ENCODE assay signal across 8 cellular contexts in the genomic region with DNA sequence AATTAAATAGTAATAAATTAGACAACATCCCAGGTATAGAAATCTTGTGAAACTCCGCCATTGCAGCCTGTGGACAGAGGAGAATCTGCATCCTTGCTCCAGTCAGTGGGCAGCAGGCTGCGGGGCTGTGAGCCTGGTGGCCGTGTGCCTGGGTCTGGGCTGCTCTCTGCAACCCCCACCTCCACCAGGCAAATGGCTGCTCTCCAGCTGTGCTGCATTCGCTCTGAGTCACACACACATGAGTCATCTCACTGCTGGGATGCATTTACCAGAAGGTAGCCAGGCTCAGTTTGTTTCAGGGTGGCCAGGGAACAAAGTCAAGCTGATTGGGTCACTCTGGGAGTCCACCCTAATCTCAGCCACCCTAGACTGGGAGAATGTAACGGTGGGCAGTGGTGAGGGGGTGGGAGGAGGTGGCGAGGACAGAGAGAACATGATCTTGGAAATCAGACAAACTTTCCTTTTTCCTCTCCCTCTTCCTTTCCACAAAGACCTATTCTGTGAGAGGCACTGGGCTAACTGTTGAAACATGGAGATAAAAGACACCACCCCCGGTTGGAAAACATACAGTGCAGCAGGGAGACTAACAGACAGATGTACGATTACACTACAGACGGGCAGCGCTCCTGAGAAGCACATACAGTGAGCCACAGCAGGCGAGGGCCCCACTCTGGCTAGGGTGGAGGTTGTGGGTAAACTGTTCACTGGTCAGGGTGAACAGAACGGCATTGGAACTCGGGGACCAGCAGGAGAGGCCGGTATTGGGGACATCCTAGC. TPM values are rescaled to one million over a fixed set of nuclear protein-coding genes. Genes with fewer than 3 reads are reported as not detected.
DNase-seq lines count a peak whose midpoint lies in the region; ATAC-seq and TF ChIP-seq lines count a peak whose summit lies in the region.

No MANE protein-coding gene starts in this region.

- H3K36me3 ChIP-seq in ES-I3 (ENCODE audit: insufficient read depth, low read length) (peaks cover 15% of the 10 kb centered on the region), ovary (no peaks in the 10 kb centered on the region), HAP-1 (replicated peaks) (0 out of 2 replicates have a peak, but pooled peaks cover 3% of the 10 kb centered on the region)

- peak; percentile 57 to 66 for DNase-seq in activated T-cell treated with anti-CD3 and anti-CD28 coated beads, Interleukin-2, amount 50 U/mL, for 48 hours
- DNase-seq in glomerular visceral epithelial cell (ENCODE audit: extremely low spot score) (peak; percentile 92), ovary (peak; percentile 88 to 93 (median 92)), HAP-1 (ENCODE audit: low spot score in 2 of 2) (no peak), NCI-H1436 (lab: John Stamatoyannopoulos, UW) (no peak)

- ATAC-seq in GM21717 (IDR thresholded peaks at IDR 0.05; ENCODE audit: unreplicated experiment): peak; percentile 92

- H3K27ac ChIP-seq in ovary: peak overlapping the region; percentile 48 to 88

- 0 out of 2 replicates have a peak, but pooled peaks have one; percentile 16 for TF ChIP-seq EP300 in Ishikawa (IDR thresholded peaks at IDR 0.05; ENCODE audit: borderline replicate concordance)
- no peak for TF ChIP-seq EP300 in ovary (IDR thresholded peaks at IDR 0.05)

- H3K9me3 ChIP-seq in ES-I3 (ENCODE audit: control insufficient read depth, insufficient read depth, low read length): no peaks in the 10 kb centered on the region
- no peaks in the 10 kb centered on the region for H3K9me3 ChIP-seq in ovary
- no peaks in the 10 kb centered on the region for H3K9me3 ChIP-seq in HAP-1

- in situ Hi-C loops in HAP-1 (cut with MboI; ENCODE audit: low sequenced_read_pairs): no loop called here

- H3K9ac ChIP-seq in ES-I3 (ENCODE audit: low read depth, low read length): peak overlapping the region; percentile 31

- no peaks in the 10 kb centered on the region for H3K27me3 ChIP-seq in ovary
- H3K27me3 ChIP-seq in HAP-1 (ENCODE audit: low read depth): no peaks in the 10 kb centered on the region

- peaks cover 37% of the 10 kb centered on the region for H3K4me1 ChIP-seq in ES-I3 (ENCODE audit: insufficient read depth, low read length)
- H3K4me1 ChIP-seq in ovary (ENCODE audit: insufficient read depth): peaks cover 22% of the 10 kb centered on the region
- no peaks in the 10 kb centered on the region for H3K4me1 ChIP-seq in HAP-1

- 14 to 21% (median 17%) methylated on average over 14 of the region's 14 CpGs for WGBS in ovary, 3 donors

- intact Hi-C loops in ovary (cut with DNase I): loop anchor here (5.0 to 10.0 kb wide), 3 partner anchors 57 to 93 kb away; partner anchors contain the start of genes TRAM2 (in 4 of the 4) and EFHC1 (in 1 of the 4)

- no peak for TF ChIP-seq RAD21 in Ishikawa (IDR thresholded peaks at IDR 0.05; ENCODE audit: low read depth)

- no peak for TF ChIP-seq CTCF in ovary (IDR thresholded peaks at IDR 0.05)

- H3K4me3 ChIP-seq in ovary (no peak overlapping the region), HAP-1 (no peak overlapping the region)

- peak; percentile 45 for TF ChIP-seq POLR2A in ovary (IDR thresholded peaks at IDR 0.05)

TF ChIP-seq in Ishikawa, 13 proteins besides CTCF, POLR2A, EP300 and RAD21:
- no peak for TF ChIP-seq CEBPB (IDR thresholded peaks at IDR 0.05)
- TF ChIP-seq EGR1 (IDR thresholded peaks at IDR 0.05): no peak
- no peak for TF ChIP-seq REST (IDR thresholded peaks at IDR 0.05; ENCODE audit: low read depth)
- TF ChIP-seq, protein P1, sequence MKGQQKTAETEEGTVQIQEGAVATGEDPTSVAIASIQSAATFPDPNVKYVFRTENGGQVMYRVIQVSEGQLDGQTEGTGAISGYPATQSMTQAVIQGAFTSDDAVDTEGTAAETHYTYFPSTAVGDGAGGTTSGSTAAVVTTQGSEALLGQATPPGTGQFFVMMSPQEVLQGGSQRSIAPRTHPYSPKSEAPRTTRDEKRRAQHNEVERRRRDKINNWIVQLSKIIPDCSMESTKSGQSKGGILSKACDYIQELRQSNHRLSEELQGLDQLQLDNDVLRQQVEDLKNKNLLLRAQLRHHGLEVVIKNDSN (IDR thresholded peaks at IDR 0.05): no peak
- no peak for TF ChIP-seq TAF1 (IDR thresholded peaks at IDR 0.05; ENCODE audit: low read depth)
- TF ChIP-seq FOXM1 (IDR thresholded peaks at IDR 0.05; ENCODE audit: borderline replicate concordance, low read depth): no peak
- no peak for TF ChIP-seq MAX (IDR thresholded peaks at IDR 0.05)
- no peak for TF ChIP-seq ZBTB7A (IDR thresholded peaks at IDR 0.05; ENCODE audit: low read depth)
- TF ChIP-seq TEAD4 (IDR thresholded peaks at IDR 0.05): peak; percentile 45; the same call in 1 of the 2 replicates
- no peak for TF ChIP-seq CREB1 (IDR thresholded peaks at IDR 0.05; ENCODE audit: low read depth)
- peak; percentile 65 for TF ChIP-seq NFIC (IDR thresholded peaks at IDR 0.05)
- peak; percentile 73 for TF ChIP-seq YY1 (IDR thresholded peaks at IDR 0.05; ENCODE audit: low read depth)
- TF ChIP-seq TCF12 (IDR thresholded peaks at IDR 0.05; ENCODE audit: low read depth): peak; percentile 74; the same call in 1 of the 2 replicates

RNA-seq across cellular contexts. Expression of gene TRAM2, which starts 59.2 kb away (rescaled TPM):
- 10 to 100 TPM in 6 of 7 donors, 1 to 10 TPM in 1; 7.7 to 31.0 (median 22.0) TPM for total RNA-seq in ovary
- polyA plus RNA-seq in ovary: 10 to 100 TPM; 10.4 to 36.9 TPM

Comparison
In these comparisons a context has a peak if more than half of its experiments do, and no peak if none do; other contexts are left out.
1. DNase-seq: peak in activated T-cell treated with anti-CD3 and anti-CD28 coated beads, Interleukin-2, amount 50 U/mL, for 48 hours (2 of 2), glomerular visceral epithelial cell (single experiment) and ovary (5 of 5); none in HAP-1 (0 of 2) and NCI-H1436 (single experiment).